ENCODE assay signal across 8 cellular contexts in the genomic region with DNA sequence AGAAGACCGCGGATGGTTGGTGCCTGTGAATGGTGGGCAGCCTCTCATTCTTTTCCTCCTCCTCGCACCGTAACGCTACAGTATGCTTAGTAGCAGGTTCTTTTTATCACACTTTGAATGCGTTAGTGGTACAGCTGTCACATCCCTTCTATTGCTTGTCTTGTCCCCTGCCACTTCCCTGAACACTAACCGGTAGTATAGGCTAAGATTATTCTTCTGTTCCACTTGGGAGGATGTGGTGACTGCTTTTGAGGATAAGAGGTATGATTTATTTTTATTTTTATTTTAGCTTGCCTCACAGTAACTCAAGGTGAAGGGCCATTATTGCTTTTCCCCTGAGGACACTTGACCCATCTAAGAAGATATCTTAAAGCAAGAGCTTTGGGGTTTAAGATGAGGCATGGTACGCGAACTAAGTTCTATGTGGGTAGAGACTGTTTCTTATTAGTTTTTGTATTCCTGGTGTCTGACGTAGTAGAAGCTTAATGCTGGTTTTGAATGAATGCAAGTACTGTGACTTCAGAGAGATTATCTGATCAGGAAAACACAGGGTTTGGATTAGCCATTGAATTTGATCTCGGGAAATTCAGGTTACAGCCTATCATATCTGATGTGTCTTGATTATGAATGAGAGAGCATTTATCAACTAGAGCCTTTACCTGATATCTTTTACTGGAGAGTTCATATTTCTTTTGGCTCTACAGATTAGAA. TPM values are rescaled to one million over a fixed set of nuclear protein-coding genes. Genes with fewer than 3 reads are reported as not detected.
A peak's percentile ranks its signal among the peaks of the same experiment; 100 is the strongest.
DNase-seq lines count a peak whose midpoint lies in the region; ATAC-seq and TF ChIP-seq lines count a peak whose summit lies in the region.

No MANE protein-coding gene starts in this region.

- H3K27ac Mint-ChIP-seq in activated naive CD8-positive, alpha-beta T cell treated with anti-CD3 and anti-CD28 coated beads, Interleukin-2, amount 50 U/mL, for 24 hours = no peak overlapping the region

- H3K4me1 ChIP-seq in left ventricle myocardium inferior (peaks cover 43% of the 10 kb centered on the region), stomach smooth muscle (ENCODE audit: control insufficient read depth, insufficient read depth, low read length) (no peaks in the 10 kb centered on the region)

- peak overlapping the region; percentile 87 for H3K4me3 Mint-ChIP-seq in activated naive CD8-positive, alpha-beta T cell treated with anti-CD3 and anti-CD28 coated beads, Interleukin-2, amount 50 U/mL, for 24 hours

- H3K4me3 ChIP-seq in left ventricle myocardium inferior = peak overlapping the region; percentile 83
- peak overlapping the region; percentile 92 to 94 for H3K4me3 ChIP-seq in stomach smooth muscle (ENCODE audit: low read length in 2 of 2)

- H3K9me3 ChIP-seq in left ventricle myocardium inferior (replicated peaks) = no peaks in the 10 kb centered on the region
- no peaks in the 10 kb centered on the region for H3K9me3 ChIP-seq in stomach smooth muscle (ENCODE audit: control insufficient read depth in 2 of 2, low read length in 2 of 2)

- H3K27me3 ChIP-seq in left ventricle myocardium inferior (ENCODE audit: low read depth) = no peaks in the 10 kb centered on the region
- H3K27me3 ChIP-seq in stomach smooth muscle (ENCODE audit: control insufficient read depth in 1 of 2, insufficient read depth in 2 of 2, low read length in 2 of 2) = no peaks in the 10 kb centered on the region

- H3K27ac ChIP-seq in left ventricle myocardium inferior (replicated peaks) (peak overlapping the region; percentile 98), stomach smooth muscle (ENCODE audit: low read length) (peak overlapping the region; percentile 89)

- intact Hi-C loops in left ventricle myocardium inferior (cut with micrococcal nuclease) (loop anchor here (5.0 kb wide), 1 partner anchor 45 kb away; a partner anchor contains a TSS), left cardiac atrium (cut with DNase I) (loop anchor here in 1 of 2 donors (2.0 kb wide), 1 partner anchor 46 kb away; no protein-coding TSS in a partner anchor)

- TF ChIP-seq CTCF in left ventricle myocardium inferior (IDR thresholded peaks at IDR 0.05; ENCODE audit: borderline replicate concordance) = no peak

- DNase-seq in left ventricle myocardium inferior = no peak
- no peak for DNase-seq in left cardiac atrium
- no peak for DNase-seq in activated naive CD8-positive, alpha-beta T cell treated with anti-CD3 and anti-CD28 coated beads, Interleukin-2, amount 50 U/mL, for 24 hours
- peak; percentile 47 for DNase-seq in inferior parietal cortex (ENCODE audit: extremely low spot score)
- DNase-seq in germinal center (ENCODE audit: low spot score) = no peak

- peaks cover 21% of the 10 kb centered on the region for H3K4me1 Mint-ChIP-seq in activated naive CD8-positive, alpha-beta T cell treated with anti-CD3 and anti-CD28 coated beads, Interleukin-2, amount 50 U/mL, for 24 hours

- H3K27me3 Mint-ChIP-seq in activated naive CD8-positive, alpha-beta T cell treated with anti-CD3 and anti-CD28 coated beads, Interleukin-2, amount 50 U/mL, for 24 hours = peaks cover 19% of the 10 kb centered on the region

- H3K36me3 ChIP-seq in left ventricle myocardium inferior = no peaks in the 10 kb centered on the region
- no peaks in the 10 kb centered on the region for H3K36me3 ChIP-seq in stomach smooth muscle (ENCODE audit: control insufficient read depth in 2 of 2, insufficient read depth in 2 of 2, low read length in 2 of 2)

- no peaks in the 10 kb centered on the region for H3K9me3 Mint-ChIP-seq in activated naive CD8-positive, alpha-beta T cell treated with anti-CD3 and anti-CD28 coated beads, Interleukin-2, amount 50 U/mL, for 24 hours

- ATAC-seq in left cardiac atrium = no peak
- ATAC-seq in activated naive CD8-positive, alpha-beta T cell treated with anti-CD3 and anti-CD28 coated beads, Interleukin-2, amount 50 U/mL, for 24 hours = no peak
- ATAC-seq in HG02852 (IDR thresholded peaks at IDR 0.05; ENCODE audit: unreplicated experiment) = no peak
- ATAC-seq in HG03135 (IDR thresholded peaks at IDR 0.05; ENCODE audit: unreplicated experiment) = no peak

- no peaks in the 10 kb centered on the region for H3K36me3 Mint-ChIP-seq in activated naive CD8-positive, alpha-beta T cell treated with anti-CD3 and anti-CD28 coated beads, Interleukin-2, amount 50 U/mL, for 24 hours (ENCODE audit: low read depth)

- peak overlapping the region; percentile 80 to 89 for H3K9ac ChIP-seq in stomach smooth muscle (ENCODE audit: low read length in 2 of 2)

RNA-seq across cellular contexts. Expression of a gene that starts 1.0 kb away (rescaled TPM):
- 21.6 TPM for total RNA-seq in left ventricle myocardium inferior
- total RNA-seq in left cardiac atrium = 10 to 100 TPM; 17.8 to 23.0 TPM

RNA-seq across cellular contexts. Expression of a gene that starts 47.1 kb away (rescaled TPM):
- total RNA-seq in left ventricle myocardium inferior = 17.0 TPM
- total RNA-seq in left cardiac atrium = 10 to 100 TPM; 13.6 to 17.9 TPM

RNA-seq across cellular contexts. Expression of a gene that starts 59.8 kb away (rescaled TPM):
- total RNA-seq in left ventricle myocardium inferior = 132 TPM
- 10 to 100 TPM; 95.7 to 97.4 TPM for total RNA-seq in left cardiac atrium
